ENCODE assay signal across 1 cellular context in the genomic region with DNA sequence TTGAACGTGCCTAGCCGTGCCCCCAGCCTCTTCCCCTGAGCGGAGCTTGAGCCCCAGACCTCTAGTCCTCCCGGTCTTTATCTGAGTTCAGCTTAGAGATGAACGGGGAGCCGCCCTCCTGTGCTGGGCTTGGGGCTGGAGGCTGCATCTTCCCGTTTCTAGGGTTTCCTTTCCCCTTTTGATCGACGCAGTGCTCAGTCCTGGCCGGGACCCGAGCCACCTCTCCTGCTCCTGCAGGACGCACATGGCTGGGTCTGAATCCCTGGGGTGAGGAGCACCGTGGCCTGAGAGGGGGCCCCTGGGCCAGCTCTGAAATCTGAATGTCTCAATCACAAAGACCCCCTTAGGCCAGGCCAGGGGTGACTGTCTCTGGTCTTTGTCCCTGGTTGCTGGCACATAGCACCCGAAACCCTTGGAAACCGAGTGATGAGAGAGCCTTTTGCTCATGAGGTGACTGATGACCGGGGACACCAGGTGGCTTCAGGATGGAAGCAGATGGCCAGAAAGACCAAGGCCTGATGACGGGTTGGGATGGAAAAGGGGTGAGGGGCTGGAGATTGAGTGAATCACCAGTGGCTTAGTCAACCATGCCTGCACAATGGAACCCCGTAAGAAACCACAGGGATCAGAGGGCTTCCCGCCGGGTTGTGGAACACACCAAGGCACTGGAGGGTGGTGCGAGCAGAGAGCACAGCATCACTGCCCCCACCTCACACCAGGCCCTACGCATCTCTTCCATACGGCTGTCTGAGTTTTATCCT.
A peak's percentile ranks its signal among the peaks of the same experiment; 100 is the strongest.
TF ChIP-seq lines count a peak whose summit lies in the region.

No MANE protein-coding gene starts in this region.

TF ChIP-seq in HepG2, 621 proteins besides CTCF, POLR2A, EP300 and RAD21 (continued from another document and continues in another):
- TF ChIP-seq, protein P1, sequence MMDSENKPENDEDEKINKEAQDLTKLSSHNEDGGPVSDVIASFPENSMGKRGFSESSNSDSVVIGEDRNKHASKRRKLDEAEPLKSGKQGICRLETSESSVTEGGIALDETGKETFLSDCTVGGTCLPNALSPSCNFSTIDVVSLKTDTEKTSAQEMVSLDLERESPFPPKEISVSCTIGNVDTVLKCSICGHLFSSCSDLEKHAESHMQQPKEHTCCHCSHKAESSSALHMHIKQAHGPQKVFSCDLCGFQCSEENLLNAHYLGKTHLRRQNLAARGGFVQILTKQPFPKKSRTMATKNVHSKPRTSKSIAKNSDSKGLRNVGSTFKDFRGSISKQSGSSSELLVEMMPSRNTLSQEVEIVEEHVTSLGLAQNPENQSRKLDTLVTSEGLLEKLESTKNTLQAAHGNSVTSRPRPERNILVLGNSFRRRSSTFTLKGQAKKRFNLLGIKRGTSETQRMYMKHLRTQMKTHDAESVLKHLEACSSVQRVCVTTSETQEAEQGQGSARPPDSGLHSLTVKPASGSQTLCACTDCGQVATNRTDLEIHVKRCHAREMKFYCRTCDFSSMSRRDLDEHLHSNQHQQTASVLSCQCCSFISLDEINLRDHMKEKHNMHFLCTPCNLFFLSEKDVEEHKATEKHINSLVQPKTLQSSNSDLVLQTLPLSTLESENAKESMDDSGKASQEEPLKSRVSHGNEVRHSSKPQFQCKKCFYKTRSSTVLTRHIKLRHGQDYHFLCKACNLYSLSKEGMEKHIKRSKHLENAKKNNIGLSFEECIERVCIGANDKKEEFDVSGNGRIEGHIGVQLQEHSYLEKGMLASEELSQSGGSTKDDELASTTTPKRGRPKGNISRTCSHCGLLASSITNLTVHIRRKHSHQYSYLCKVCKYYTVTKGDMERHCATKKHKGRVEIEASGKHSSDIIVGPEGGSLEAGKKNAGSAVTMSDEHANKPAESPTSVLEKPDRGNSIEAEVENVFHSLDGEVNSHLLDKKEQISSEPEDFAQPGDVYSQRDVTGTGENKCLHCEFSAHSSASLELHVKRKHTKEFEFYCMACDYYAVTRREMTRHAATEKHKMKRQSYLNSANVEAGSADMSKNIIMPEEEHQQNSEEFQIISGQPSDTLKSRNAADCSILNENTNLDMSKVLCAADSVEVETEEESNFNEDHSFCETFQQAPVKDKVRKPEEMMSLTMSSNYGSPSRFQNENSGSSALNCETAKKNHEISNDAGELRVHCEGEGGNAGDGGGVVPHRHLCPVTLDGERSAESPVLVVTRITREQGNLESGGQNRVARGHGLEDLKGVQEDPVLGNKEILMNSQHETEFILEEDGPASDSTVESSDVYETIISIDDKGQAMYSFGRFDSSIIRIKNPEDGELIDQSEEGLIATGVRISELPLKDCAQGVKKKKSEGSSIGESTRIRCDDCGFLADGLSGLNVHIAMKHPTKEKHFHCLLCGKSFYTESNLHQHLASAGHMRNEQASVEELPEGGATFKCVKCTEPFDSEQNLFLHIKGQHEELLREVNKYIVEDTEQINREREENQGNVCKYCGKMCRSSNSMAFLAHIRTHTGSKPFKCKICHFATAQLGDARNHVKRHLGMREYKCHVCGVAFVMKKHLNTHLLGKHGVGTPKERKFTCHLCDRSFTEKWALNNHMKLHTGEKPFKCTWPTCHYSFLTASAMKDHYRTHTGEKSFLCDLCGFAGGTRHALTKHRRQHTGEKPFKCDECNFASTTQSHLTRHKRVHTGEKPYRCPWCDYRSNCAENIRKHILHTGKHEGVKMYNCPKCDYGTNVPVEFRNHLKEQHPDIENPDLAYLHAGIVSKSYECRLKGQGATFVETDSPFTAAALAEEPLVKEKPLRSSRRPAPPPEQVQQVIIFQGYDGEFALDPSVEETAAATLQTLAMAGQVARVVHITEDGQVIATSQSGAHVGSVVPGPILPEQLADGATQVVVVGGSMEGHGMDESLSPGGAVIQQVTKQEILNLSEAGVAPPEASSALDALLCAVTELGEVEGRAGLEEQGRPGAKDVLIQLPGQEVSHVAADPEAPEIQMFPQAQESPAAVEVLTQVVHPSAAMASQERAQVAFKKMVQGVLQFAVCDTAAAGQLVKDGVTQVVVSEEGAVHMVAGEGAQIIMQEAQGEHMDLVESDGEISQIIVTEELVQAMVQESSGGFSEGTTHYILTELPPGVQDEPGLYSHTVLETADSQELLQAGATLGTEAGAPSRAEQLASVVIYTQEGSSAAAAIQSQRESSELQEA (CRISPR knock-in tag; IDR thresholded peaks at IDR 0.05; ENCODE audit: not compliant biosample characterization), result peak; percentile 31
- TF ChIP-seq ZNF446 (CRISPR knock-in tag; IDR thresholded peaks at IDR 0.05) (no peak), ZNF530 (CRISPR knock-in tag; IDR thresholded peaks at IDR 0.05; ENCODE audit: low read depth) (no peak), NFYB (CRISPR knock-in tag; IDR thresholded peaks at IDR 0.05) (no peak), ZNF629 (CRISPR knock-in tag; conservative IDR thresholded peaks at IDR 0.05) (no peak), BRCA1 (CRISPR knock-in tag; IDR thresholded peaks at IDR 0.05) (no peak), ZFYVE20 (CRISPR knock-in tag; IDR thresholded peaks at IDR 0.05; ENCODE audit: borderline replicate concordance, low read depth) (no peak), ZSCAN9 (CRISPR knock-in tag; IDR thresholded peaks at IDR 0.05; ENCODE audit: borderline replicate concordance) (peak; percentile 23; the same call in 1 of the 2 replicates), RFX5 (IDR thresholded peaks at IDR 0.05; ENCODE audit: low read depth, low read length) (no peak), MXD3 (CRISPR knock-in tag; IDR thresholded peaks at IDR 0.05) (no peak), KAT2B (IDR thresholded peaks at IDR 0.05; ENCODE audit: borderline replicate concordance, low read depth, low read length) (no peak), ZNF333 (CRISPR knock-in tag; IDR thresholded peaks at IDR 0.05; ENCODE audit: borderline replicate concordance) (no peak; the same call in 1 of the 2 replicates), ESRRA (CRISPR knock-in tag; IDR thresholded peaks at IDR 0.05; ENCODE audit: low read depth) (no peak; the same call in 1 of the 2 replicates), NR2F1 (CRISPR knock-in tag; IDR thresholded peaks at IDR 0.05) (no peak), TFE3 (CRISPR knock-in tag; IDR thresholded peaks at IDR 0.05) (no peak), ZBTB38 (CRISPR knock-in tag; IDR thresholded peaks at IDR 0.05) (peak; percentile 37), CCAR2 (optimal IDR thresholded peaks at IDR 0.05; ENCODE audit: low read depth, low read length) (peak; percentile 26), ZNF10 (CRISPR knock-in tag; IDR thresholded peaks at IDR 0.05; ENCODE audit: borderline replicate concordance, low read depth) (no peak), POLR2AphosphoS2 (IDR thresholded peaks at IDR 0.05; ENCODE audit: low read depth, low read length) (no peak), MXD1 (CRISPR knock-in tag; IDR thresholded peaks at IDR 0.05) (peak; percentile 34), DRAP1 (CRISPR knock-in tag; IDR thresholded peaks at IDR 0.05) (no peak), ZNF292 (CRISPR knock-in tag; IDR thresholded peaks at IDR 0.05; ENCODE audit: borderline replicate concordance, low read depth) (no peak), SP140L (CRISPR knock-in tag; IDR thresholded peaks at IDR 0.05; ENCODE audit: borderline replicate concordance) (no peak), ZNF431 (CRISPR knock-in tag; IDR thresholded peaks at IDR 0.05; ENCODE audit: borderline replicate concordance, low read depth) (no peak), SNAPC2 (CRISPR knock-in tag; IDR thresholded peaks at IDR 0.05) (0 out of 2 replicates have a peak, but pooled peaks have one; percentile 45), PRMT3 (CRISPR knock-in tag; IDR thresholded peaks at IDR 0.05; ENCODE audit: borderline replicate concordance, low read depth) (no peak), KDM2A (CRISPR knock-in tag; IDR thresholded peaks at IDR 0.05; ENCODE audit: borderline replicate concordance, low read depth) (peak; percentile 57; the same call in 1 of the 2 replicates), ZNF382 (CRISPR knock-in tag; IDR thresholded peaks at IDR 0.05; ENCODE audit: borderline replicate concordance) (no peak), ZBTB21 (CRISPR knock-in tag; IDR thresholded peaks at IDR 0.05) (no peak), ZC3H13 (CRISPR knock-in tag; IDR thresholded peaks at IDR 0.05) (no peak), SAP130 (CRISPR knock-in tag; IDR thresholded peaks at IDR 0.05; ENCODE audit: low read depth) (peak; percentile 17; the same call in 1 of the 2 replicates), STAT5B (CRISPR knock-in tag; IDR thresholded peaks at IDR 0.05) (no peak), ZNF589 (CRISPR knock-in tag; conservative IDR thresholded peaks at IDR 0.05) (no peak), CBX5 (CRISPR knock-in tag; IDR thresholded peaks at IDR 0.05; ENCODE audit: borderline replicate concordance) (no peak)
- TF ChIP-seq, protein P2, sequence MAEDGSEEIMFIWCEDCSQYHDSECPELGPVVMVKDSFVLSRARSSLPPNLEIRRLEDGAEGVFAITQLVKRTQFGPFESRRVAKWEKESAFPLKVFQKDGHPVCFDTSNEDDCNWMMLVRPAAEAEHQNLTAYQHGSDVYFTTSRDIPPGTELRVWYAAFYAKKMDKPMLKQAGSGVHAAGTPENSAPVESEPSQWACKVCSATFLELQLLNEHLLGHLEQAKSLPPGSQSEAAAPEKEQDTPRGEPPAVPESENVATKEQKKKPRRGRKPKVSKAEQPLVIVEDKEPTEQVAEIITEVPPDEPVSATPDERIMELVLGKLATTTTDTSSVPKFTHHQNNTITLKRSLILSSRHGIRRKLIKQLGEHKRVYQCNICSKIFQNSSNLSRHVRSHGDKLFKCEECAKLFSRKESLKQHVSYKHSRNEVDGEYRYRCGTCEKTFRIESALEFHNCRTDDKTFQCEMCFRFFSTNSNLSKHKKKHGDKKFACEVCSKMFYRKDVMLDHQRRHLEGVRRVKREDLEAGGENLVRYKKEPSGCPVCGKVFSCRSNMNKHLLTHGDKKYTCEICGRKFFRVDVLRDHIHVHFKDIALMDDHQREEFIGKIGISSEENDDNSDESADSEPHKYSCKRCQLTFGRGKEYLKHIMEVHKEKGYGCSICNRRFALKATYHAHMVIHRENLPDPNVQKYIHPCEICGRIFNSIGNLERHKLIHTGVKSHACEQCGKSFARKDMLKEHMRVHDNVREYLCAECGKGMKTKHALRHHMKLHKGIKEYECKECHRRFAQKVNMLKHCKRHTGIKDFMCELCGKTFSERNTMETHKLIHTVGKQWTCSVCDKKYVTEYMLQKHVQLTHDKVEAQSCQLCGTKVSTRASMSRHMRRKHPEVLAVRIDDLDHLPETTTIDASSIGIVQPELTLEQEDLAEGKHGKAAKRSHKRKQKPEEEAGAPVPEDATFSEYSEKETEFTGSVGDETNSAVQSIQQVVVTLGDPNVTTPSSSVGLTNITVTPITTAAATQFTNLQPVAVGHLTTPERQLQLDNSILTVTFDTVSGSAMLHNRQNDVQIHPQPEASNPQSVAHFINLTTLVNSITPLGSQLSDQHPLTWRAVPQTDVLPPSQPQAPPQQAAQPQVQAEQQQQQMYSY (CRISPR knock-in tag; IDR thresholded peaks at IDR 0.05), result no peak
- TF ChIP-seq, protein P3, sequence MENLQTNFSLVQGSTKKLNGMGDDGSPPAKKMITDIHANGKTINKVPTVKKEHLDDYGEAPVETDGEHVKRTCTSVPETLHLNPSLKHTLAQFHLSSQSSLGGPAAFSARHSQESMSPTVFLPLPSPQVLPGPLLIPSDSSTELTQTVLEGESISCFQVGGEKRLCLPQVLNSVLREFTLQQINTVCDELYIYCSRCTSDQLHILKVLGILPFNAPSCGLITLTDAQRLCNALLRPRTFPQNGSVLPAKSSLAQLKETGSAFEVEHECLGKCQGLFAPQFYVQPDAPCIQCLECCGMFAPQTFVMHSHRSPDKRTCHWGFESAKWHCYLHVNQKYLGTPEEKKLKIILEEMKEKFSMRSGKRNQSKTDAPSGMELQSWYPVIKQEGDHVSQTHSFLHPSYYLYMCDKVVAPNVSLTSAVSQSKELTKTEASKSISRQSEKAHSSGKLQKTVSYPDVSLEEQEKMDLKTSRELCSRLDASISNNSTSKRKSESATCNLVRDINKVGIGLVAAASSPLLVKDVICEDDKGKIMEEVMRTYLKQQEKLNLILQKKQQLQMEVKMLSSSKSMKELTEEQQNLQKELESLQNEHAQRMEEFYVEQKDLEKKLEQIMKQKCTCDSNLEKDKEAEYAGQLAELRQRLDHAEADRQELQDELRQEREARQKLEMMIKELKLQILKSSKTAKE (CRISPR knock-in tag; IDR thresholded peaks at IDR 0.05; ENCODE audit: borderline replicate concordance), result no peak
- TF ChIP-seq, protein P4, sequence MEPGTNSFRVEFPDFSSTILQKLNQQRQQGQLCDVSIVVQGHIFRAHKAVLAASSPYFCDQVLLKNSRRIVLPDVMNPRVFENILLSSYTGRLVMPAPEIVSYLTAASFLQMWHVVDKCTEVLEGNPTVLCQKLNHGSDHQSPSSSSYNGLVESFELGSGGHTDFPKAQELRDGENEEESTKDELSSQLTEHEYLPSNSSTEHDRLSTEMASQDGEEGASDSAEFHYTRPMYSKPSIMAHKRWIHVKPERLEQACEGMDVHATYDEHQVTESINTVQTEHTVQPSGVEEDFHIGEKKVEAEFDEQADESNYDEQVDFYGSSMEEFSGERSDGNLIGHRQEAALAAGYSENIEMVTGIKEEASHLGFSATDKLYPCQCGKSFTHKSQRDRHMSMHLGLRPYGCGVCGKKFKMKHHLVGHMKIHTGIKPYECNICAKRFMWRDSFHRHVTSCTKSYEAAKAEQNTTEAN (CRISPR knock-in tag; conservative IDR thresholded peaks at IDR 0.05), result no peak
